In genomic region chr10:127278001-127278400, GRCh38 we compare ENCODE assay signal across 10 cellular contexts.
DNase-seq lines count a peak whose midpoint lies in the region; ATAC-seq and TF ChIP-seq lines count a peak whose summit lies in the region.
"Had no signal": no experiment of that assay in that cellular context is flagged by ENCODE, and none has a peak within 500 bp of the region (broad histone marks: within the 10 kb centered on the region; RNA-seq: fewer than 3 reads in every experiment).

No MANE protein-coding gene starts in this region.

- no peaks in the 10 kb centered on the region for H3K36me3 ChIP-seq in BLaER1

- peak overlapping the region; percentile 22 to 72 (median 33) for H3K27ac Mint-ChIP-seq in nephron

- H3K27me3 Mint-ChIP-seq in nephron (ENCODE audit: low read depth) = no peaks in the 10 kb centered on the region

- H3K9ac ChIP-seq in BLaER1 = no peak overlapping the region

- H3K27me3 ChIP-seq in BLaER1 = no peaks in the 10 kb centered on the region

- H3K4me1 Mint-ChIP-seq in nephron = no peaks in the 10 kb centered on the region

- peak; percentile 53 to 82 for DNase-seq in NCI-H2081 (lab: John Stamatoyannopoulos, UW)
- DNase-seq in choroid plexus epithelial cell (ENCODE audit: low read depth) = peak; percentile 65
- no peak for DNase-seq in iPS-NIHi7 (ENCODE audit: extremely low spot score)
- no peak for DNase-seq in 8988T
- DNase-seq in activated naive CD4-positive, alpha-beta T cell (lab: John Stamatoyannopoulos, UW) = no peak
- DNase-seq: midbrain, Right ventricle myocardium superior had no signal

- H3K4me3 Mint-ChIP-seq in nephron = no peak overlapping the region

- ATAC-seq in HG02642 (IDR thresholded peaks at IDR 0.05; ENCODE audit: poor library complexity, unreplicated experiment) = no peak

- peaks cover 11% of the 10 kb centered on the region; the same call in 1 of the 2 replicates for H3K9me3 ChIP-seq in BLaER1

- H3K36me3 Mint-ChIP-seq in nephron (ENCODE audit: low read depth) = peaks cover 54% of the 10 kb centered on the region

- H4K20me1 ChIP-seq in BLaER1 = no peaks in the 10 kb centered on the region

- H3K4me3 ChIP-seq in BLaER1 = no peak overlapping the region
- H3K4me3 ChIP-seq in choroid plexus epithelial cell (ENCODE audit: low read depth, low read length) = no peak overlapping the region

- TF ChIP-seq CTCF in choroid plexus epithelial cell (conservative IDR thresholded peaks at IDR 0.05; ENCODE audit: low read depth, low read length) (no peak), nephron (IDR thresholded peaks at IDR 0.05; ENCODE audit: unreplicated experiment in 3 of 3) (no peak)

- H3K9me3 Mint-ChIP-seq in nephron = no peaks in the 10 kb centered on the region

- H3K27ac ChIP-seq in BLaER1 = no peak overlapping the region

- H3K4me1 ChIP-seq in BLaER1 = peaks cover 28% of the 10 kb centered on the region

- peak overlapping the region; percentile 8; the same call in 1 of the 2 replicates for H3K4me2 ChIP-seq in BLaER1

Comparison
In these comparisons a context has a peak if more than half of its experiments do, and no peak if none do; other contexts are left out.
1. DNase-seq: peak in NCI-H2081 (2 of 2) and choroid plexus epithelial cell (single experiment); none in iPS-NIHi7 (single experiment), 8988T (single experiment) and activated naive CD4-positive, alpha-beta T cell (0 of 4).